Comparison of ENCODE assay signal across 7 cellular contexts in genomic region chr19:42246869-42247630, GRCh38.
DNase-seq lines count a peak whose midpoint lies in the region; ATAC-seq and TF ChIP-seq lines count a peak whose summit lies in the region.
"Had no signal": no experiment of that assay in that cellular context is flagged by ENCODE, and none has a peak within 500 bp of the region (broad histone marks: within the 10 kb centered on the region; RNA-seq: fewer than 3 reads in every experiment).

No MANE protein-coding gene starts in this region.

- H3K9me3 Mint-ChIP-seq in nephron progenitor cell: no peaks in the 10 kb centered on the region
- H3K9me3 Mint-ChIP-seq: H9 had no signal

- peak overlapping the region; percentile 96 for H3K27ac Mint-ChIP-seq in nephron progenitor cell

- ATAC-seq in HG03378 (IDR thresholded peaks at IDR 0.05; ENCODE audit: unreplicated experiment): no peak

- H3K4me1 Mint-ChIP-seq in nephron progenitor cell: peaks cover 56% of the 10 kb centered on the region

- H3K36me3 Mint-ChIP-seq in nephron progenitor cell (ENCODE audit: low read depth): peaks cover 4% of the 10 kb centered on the region

- peaks cover 7% of the 10 kb centered on the region for H3K27me3 Mint-ChIP-seq in nephron progenitor cell (ENCODE audit: low read depth, poor library complexity)

- H3K4me3 Mint-ChIP-seq in nephron progenitor cell: no peak overlapping the region

- peak; percentile 33 for DNase-seq in EL
- DNase-seq in amniotic epithelial cell (ENCODE audit: low read depth): peak; percentile 74
- no peak for DNase-seq in nephron progenitor cell
- no peak for DNase-seq in DMS79 (lab: John Stamatoyannopoulos, UW)
- no peak for DNase-seq in COLO668 (lab: John Stamatoyannopoulos, UW; ENCODE audit: unreplicated experiment)

- no peak for TF ChIP-seq CTCF in nephron progenitor cell (IDR thresholded peaks at IDR 0.05)

Comparison
In these comparisons a context has a peak if more than half of its experiments do, and no peak if none do; other contexts are left out.
1. DNase-seq: peak in EL (single experiment) and amniotic epithelial cell (single experiment); none in nephron progenitor cell (single experiment), DMS79 (single experiment) and COLO668 (single experiment).